1 cellular context compared by ENCODE assay signal in the genomic region with DNA sequence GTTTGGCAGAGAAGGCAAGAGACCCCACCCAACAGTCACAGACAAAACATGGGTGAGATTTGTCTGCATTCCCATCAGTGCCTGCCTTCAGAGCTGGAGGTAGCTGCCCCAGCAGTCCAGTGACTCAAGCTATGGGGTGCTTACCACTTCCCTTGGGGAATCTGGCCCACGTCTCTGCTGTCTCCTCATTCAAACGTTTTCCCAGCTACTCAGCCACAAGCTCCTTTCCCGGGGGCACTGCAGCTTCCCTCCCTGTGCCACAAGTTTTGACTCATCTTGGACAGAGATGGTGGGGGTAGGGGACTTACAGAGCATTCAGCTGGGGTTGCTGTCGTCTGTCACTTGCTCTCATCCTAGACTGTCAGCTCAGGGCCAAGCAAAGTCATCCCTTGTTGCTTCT.
TF ChIP-seq lines count a peak whose summit lies in the region.

No MANE protein-coding gene starts in this region.

TF ChIP-seq in GM23338, 12 proteins besides CTCF, POLR2A, EP300 and RAD21:
- TF ChIP-seq, protein P1, sequence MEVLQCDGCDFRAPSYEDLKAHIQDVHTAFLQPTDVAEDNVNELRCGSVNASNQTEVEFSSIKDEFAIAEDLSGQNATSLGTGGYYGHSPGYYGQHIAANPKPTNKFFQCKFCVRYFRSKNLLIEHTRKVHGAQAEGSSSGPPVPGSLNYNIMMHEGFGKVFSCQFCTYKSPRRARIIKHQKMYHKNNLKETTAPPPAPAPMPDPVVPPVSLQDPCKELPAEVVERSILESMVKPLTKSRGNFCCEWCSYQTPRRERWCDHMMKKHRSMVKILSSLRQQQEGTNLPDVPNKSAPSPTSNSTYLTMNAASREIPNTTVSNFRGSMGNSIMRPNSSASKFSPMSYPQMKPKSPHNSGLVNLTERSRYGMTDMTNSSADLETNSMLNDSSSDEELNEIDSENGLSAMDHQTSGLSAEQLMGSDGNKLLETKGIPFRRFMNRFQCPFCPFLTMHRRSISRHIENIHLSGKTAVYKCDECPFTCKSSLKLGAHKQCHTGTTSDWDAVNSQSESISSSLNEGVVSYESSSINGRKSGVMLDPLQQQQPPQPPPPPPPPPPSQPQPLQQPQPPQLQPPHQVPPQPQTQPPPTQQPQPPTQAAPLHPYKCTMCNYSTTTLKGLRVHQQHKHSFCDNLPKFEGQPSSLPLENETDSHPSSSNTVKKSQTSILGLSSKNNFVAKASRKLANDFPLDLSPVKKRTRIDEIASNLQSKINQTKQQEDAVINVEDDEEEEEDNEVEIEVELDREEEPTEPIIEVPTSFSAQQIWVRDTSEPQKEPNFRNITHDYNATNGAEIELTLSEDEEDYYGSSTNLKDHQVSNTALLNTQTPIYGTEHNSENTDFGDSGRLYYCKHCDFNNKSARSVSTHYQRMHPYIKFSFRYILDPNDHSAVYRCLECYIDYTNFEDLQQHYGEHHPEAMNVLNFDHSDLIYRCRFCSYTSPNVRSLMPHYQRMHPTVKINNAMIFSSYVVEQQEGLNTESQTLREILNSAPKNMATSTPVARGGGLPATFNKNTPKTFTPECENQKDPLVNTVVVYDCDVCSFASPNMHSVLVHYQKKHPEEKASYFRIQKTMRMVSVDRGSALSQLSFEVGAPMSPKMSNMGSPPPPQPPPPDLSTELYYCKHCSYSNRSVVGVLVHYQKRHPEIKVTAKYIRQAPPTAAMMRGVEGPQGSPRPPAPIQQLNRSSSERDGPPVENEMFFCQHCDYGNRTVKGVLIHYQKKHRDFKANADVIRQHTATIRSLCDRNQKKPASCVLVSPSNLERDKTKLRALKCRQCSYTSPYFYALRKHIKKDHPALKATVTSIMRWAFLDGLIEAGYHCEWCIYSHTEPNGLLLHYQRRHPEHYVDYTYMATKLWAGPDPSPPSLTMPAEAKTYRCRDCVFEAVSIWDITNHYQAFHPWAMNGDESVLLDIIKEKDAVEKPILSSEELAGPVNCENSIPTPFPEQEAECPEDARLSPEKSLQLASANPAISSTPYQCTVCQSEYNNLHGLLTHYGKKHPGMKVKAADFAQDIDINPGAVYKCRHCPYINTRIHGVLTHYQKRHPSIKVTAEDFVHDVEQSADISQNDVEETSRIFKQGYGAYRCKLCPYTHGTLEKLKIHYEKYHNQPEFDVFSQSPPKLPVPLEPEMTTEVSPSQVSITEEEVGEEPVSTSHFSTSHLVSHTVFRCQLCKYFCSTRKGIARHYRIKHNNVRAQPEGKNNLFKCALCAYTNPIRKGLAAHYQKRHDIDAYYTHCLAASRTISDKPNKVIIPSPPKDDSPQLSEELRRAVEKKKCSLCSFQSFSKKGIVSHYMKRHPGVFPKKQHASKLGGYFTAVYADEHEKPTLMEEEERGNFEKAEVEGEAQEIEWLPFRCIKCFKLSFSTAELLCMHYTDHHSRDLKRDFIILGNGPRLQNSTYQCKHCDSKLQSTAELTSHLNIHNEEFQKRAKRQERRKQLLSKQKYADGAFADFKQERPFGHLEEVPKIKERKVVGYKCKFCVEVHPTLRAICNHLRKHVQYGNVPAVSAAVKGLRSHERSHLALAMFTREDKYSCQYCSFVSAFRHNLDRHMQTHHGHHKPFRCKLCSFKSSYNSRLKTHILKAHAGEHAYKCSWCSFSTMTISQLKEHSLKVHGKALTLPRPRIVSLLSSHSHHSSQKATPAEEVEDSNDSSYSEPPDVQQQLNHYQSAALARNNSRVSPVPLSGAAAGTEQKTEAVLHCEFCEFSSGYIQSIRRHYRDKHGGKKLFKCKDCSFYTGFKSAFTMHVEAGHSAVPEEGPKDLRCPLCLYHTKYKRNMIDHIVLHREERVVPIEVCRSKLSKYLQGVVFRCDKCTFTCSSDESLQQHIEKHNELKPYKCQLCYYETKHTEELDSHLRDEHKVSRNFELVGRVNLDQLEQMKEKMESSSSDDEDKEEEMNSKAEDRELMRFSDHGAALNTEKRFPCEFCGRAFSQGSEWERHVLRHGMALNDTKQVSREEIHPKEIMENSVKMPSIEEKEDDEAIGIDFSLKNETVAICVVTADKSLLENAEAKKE (CRISPR knock-in tag; IDR thresholded peaks at IDR 0.05) = no peak
- TF ChIP-seq ZNF331 (CRISPR knock-in tag; IDR thresholded peaks at IDR 0.05; ENCODE audit: low read depth) (no peak), STAT1 (IDR thresholded peaks at IDR 0.05; ENCODE audit: unreplicated experiment) (no peak), CREB1 (CRISPR knock-in tag; IDR thresholded peaks at IDR 0.05; ENCODE audit: low read depth) (no peak)
- TF ChIP-seq, protein P2, sequence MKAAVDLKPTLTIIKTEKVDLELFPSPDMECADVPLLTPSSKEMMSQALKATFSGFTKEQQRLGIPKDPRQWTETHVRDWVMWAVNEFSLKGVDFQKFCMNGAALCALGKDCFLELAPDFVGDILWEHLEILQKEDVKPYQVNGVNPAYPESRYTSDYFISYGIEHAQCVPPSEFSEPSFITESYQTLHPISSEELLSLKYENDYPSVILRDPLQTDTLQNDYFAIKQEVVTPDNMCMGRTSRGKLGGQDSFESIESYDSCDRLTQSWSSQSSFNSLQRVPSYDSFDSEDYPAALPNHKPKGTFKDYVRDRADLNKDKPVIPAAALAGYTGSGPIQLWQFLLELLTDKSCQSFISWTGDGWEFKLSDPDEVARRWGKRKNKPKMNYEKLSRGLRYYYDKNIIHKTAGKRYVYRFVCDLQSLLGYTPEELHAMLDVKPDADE (IDR thresholded peaks at IDR 0.05) = no peak
